Comparison of ENCODE assay signal across 24 cellular contexts in the genomic region with DNA sequence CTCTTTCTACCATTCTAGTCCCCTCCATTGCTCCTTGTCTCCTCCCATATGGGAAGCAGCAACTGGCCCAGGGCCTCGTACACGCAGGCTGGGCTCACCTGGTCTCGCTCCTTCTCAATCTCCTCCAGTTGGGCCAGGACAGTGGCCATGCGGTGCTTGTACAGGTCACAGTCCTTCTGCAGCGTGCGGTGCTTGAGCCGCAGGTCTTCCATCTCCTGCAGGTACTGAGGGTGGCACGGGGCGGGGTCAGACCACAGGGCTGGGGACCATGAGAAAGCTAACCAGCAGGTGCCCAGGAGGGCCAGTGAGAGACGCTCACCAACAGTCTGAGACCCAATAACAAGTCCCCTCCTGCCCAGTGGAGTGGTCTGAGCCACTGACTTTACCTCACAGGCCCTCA. TPM values are rescaled to one million over a fixed set of nuclear protein-coding genes. Genes with fewer than 3 reads are reported as not detected.
"Had no signal": no experiment of that assay in that cellular context is flagged by ENCODE, and none has a peak within 500 bp of the region (broad histone marks: within the 10 kb centered on the region; RNA-seq: fewer than 3 reads in every experiment).

No MANE protein-coding gene starts in this region.

- H3K27me3 ChIP-seq: adrenal gland, thyroid gland, vagina had no signal

- ATAC-seq: activated T-helper 17 cell treated with anti-CD3 and anti-CD28 coated beads, Interleukin-2, amount 50 U/mL, for 72 hours; SK-N-SH treated with all-trans-retinoic acid at 6 μM for 48 hours; stimulated activated naive CD8-positive, alpha-beta T cell treated with anti-CD3 and anti-CD28 coated beads, Interleukin-15, Interleukin-2, amounts not matched to agents 100 U/mL and 50 U/mL, for 24 hours had no signal

- H3K4me3 Mint-ChIP-seq: activated naive CD8-positive, alpha-beta T cell; activated T-cell treated with anti-CD3 and anti-CD28 coated beads, Interleukin-2, amount 50 U/mL, for 24 hours; activated T-helper 17 cell treated with anti-CD3 and anti-CD28 coated beads, Interleukin-2, amount 50 U/mL, for 72 hours; memory B cell; T-helper 2 cell treated with Interferon-gamma antibody and Interleukin-4, amounts not matched to agents 5 μg/mL and 100 μg/mL, for 36 hours had no signal

- H3K9me3 ChIP-seq: adrenal gland, prostate gland, thyroid gland, vagina had no signal

- H3K27me3 Mint-ChIP-seq: activated naive CD8-positive, alpha-beta T cell; activated T-cell treated with anti-CD3 and anti-CD28 coated beads, Interleukin-2, amount 50 U/mL, for 24 hours; activated T-helper 17 cell treated with anti-CD3 and anti-CD28 coated beads, Interleukin-2, amount 50 U/mL, for 72 hours had no signal

- H3K36me3 Mint-ChIP-seq: activated naive CD8-positive, alpha-beta T cell; memory B cell had no signal

- H3K9me3 Mint-ChIP-seq: activated T-cell treated with anti-CD3 and anti-CD28 coated beads, Interleukin-2, amount 50 U/mL, for 24 hours; activated T-helper 17 cell treated with anti-CD3 and anti-CD28 coated beads, Interleukin-2, amount 50 U/mL, for 72 hours; memory B cell; T-helper 2 cell treated with Interferon-gamma antibody and Interleukin-4, amounts not matched to agents 5 μg/mL and 100 μg/mL, for 36 hours had no signal

- H3K4me3 ChIP-seq: adrenal gland, prostate gland, thyroid gland, vagina had no signal

- H3K4me1 Mint-ChIP-seq: activated T-helper 17 cell treated with anti-CD3 and anti-CD28 coated beads, Interleukin-2, amount 50 U/mL, for 72 hours; memory B cell had no signal

- H3K36me3 ChIP-seq: prostate gland, thyroid gland, vagina had no signal

- H3K27ac ChIP-seq: prostate gland, vagina had no signal

- DNase-seq: activated CD4-positive, alpha-beta T cell treated with anti-CD3 and anti-CD28 coated beads for 1 hour; activated CD4-positive, alpha-beta T cell treated with anti-CD3 and anti-CD28 coated beads, Interleukin-2, amount 50 U/mL, for 4 hours; activated CD8-positive, alpha-beta memory T cell treated with anti-CD3 and anti-CD28 coated beads for 24 hours; activated CD8-positive, alpha-beta memory T cell treated with anti-CD3 and anti-CD28 coated beads, Interleukin-2, amount 50 U/mL, for 4 hours; activated naive CD4-positive, alpha-beta T cell; activated T-cell treated with anti-CD3 and anti-CD28 coated beads, Interleukin-2, amount 50 U/mL, for 24 hours; adrenal gland; cerebellar nuclear complex; cortex of kidney; foreskin fibroblast; hippocampal formation; stimulated activated CD4-positive, alpha-beta T cell treated with anti-CD3 and anti-CD28 coated beads, Interleukin-4, amount 100 ng/mL, for 24 hours; stimulated activated naive CD8-positive, alpha-beta T cell treated with anti-CD3 and anti-CD28 coated beads, Interleukin-15, Interleukin-2, amounts not matched to agents 100 U/mL and 50 U/mL, for 24 hours; thyroid gland had no signal

- H3K27ac Mint-ChIP-seq: activated naive CD8-positive, alpha-beta T cell; activated T-cell treated with anti-CD3 and anti-CD28 coated beads, Interleukin-2, amount 50 U/mL, for 24 hours; activated T-helper 17 cell treated with anti-CD3 and anti-CD28 coated beads, Interleukin-2, amount 50 U/mL, for 72 hours; memory B cell; T-helper 2 cell treated with Interferon-gamma antibody and Interleukin-4, amounts not matched to agents 5 μg/mL and 100 μg/mL, for 36 hours had no signal

RNA-seq across cellular contexts. Expression of a gene that starts 11.5 kb away (rescaled TPM):
- total RNA-seq: mononuclear cell had no signal

RNA-seq across cellular contexts. Expression of a gene that starts 21.5 kb away (rescaled TPM):
- total RNA-seq: epithelial cell of proximal tubule, fibroblast of lung had no signal
